ENCODE assay signal across 16 cellular contexts in the genomic region with DNA sequence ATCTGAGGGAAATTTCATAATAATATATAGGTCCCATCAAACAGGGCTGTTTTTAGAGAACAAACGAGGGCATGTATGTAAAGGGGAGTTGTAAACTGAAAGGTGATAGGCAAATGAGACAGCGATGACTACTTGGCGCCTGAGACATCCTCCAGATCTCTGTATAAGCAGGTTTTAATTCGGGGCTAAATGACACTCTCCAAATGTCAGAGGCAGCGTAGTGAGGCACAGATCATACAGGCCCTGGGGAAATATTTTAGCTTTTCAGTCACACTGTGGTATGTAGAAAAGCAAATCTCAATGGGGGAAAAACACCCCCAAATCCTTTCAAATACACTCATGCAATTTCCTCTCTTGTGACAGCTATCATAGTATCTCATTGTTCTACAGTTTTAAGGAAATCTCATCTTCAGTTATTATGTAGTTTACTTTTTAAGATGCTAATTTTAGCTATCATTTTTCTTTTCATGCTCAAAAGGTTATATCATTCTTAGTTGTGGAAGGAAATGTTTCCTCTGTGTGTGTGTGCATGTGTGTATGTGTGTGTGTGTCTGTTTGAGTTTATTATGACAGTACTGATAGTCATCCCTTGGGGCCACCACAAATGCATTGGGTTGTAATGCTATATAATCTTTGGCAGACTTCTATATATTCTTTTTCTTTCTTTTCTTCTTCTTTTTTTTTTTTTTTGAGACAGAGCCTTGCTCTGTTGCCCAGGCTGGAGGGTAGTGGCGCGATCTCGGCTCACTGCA. TPM values are rescaled to one million over a fixed set of nuclear protein-coding genes. Genes with fewer than 3 reads are reported as not detected.
"Had no signal": no experiment of that assay in that cellular context is flagged by ENCODE, and none has a peak within 500 bp of the region (broad histone marks: within the 10 kb centered on the region; RNA-seq: fewer than 3 reads in every experiment).

No MANE protein-coding gene starts in this region.

- H2AFZ ChIP-seq: parathyroid adenoma had no signal

- H3K9me3 Mint-ChIP-seq: endodermal cell; naive B cell; stimulated activated effector memory CD8-positive, alpha-beta T cell treated with anti-CD3 and anti-CD28 coated beads, Interleukin-12 subunit alpha, Interleukin-12 subunit beta, amount 100 ng/mL, for 72 hours; WTC11 had no signal

- H3K27me3 ChIP-seq: adrenal gland, left lung, neutrophil, tibial nerve had no signal

- H3K4me3 Mint-ChIP-seq: endodermal cell; naive B cell; stimulated activated effector memory CD8-positive, alpha-beta T cell treated with anti-CD3 and anti-CD28 coated beads, Interleukin-12 subunit alpha, Interleukin-12 subunit beta, amount 100 ng/mL, for 72 hours; WTC11 had no signal

- H3K9ac ChIP-seq: parathyroid adenoma had no signal

- H3K4me1 Mint-ChIP-seq: naive B cell; stimulated activated effector memory CD8-positive, alpha-beta T cell treated with anti-CD3 and anti-CD28 coated beads, Interleukin-12 subunit alpha, Interleukin-12 subunit beta, amount 100 ng/mL, for 72 hours; WTC11 had no signal

- H3K4me3 ChIP-seq: adrenal gland, left lung, tibial nerve had no signal

- H3K27ac ChIP-seq: adrenal gland, left lung, neutrophil, parathyroid adenoma, tibial nerve had no signal

- H3K9me3 ChIP-seq: adrenal gland, left lung, neutrophil, tibial nerve had no signal

- DNase-seq: activated CD4-positive, alpha-beta T cell treated with anti-CD3 and anti-CD28 coated beads, Interleukin-2, amount 50 U/mL, for 1 hour; activated gamma-delta T cell treated with Interleukin-2 at 50 U/mL for 16 hours; adrenal gland; endodermal cell; hippocampal formation; kidney; left lung; naive B cell; stimulated activated CD4-positive, alpha-beta T cell treated with anti-CD3 and anti-CD28 coated beads, Interleukin-12 subunit alpha, Interleukin-12 subunit beta, amount 100 ng/mL, for 4 hours; stimulated activated CD4-positive, alpha-beta T cell treated with anti-CD3 and anti-CD28 coated beads, Interleukin-2, amount 100 ng/mL, for 24 hours had no signal

- ATAC-seq: left lung; stimulated activated effector memory CD8-positive, alpha-beta T cell treated with anti-CD3 and anti-CD28 coated beads, Interleukin-12 subunit alpha, Interleukin-12 subunit beta, amount 100 ng/mL, for 72 hours; WTC11 had no signal

- H3K36me3 Mint-ChIP-seq: naive B cell; stimulated activated effector memory CD8-positive, alpha-beta T cell treated with anti-CD3 and anti-CD28 coated beads, Interleukin-12 subunit alpha, Interleukin-12 subunit beta, amount 100 ng/mL, for 72 hours; WTC11 had no signal

- H3K27ac Mint-ChIP-seq: endodermal cell; naive B cell; stimulated activated effector memory CD8-positive, alpha-beta T cell treated with anti-CD3 and anti-CD28 coated beads, Interleukin-12 subunit alpha, Interleukin-12 subunit beta, amount 100 ng/mL, for 72 hours; WTC11 had no signal

- H3K36me3 ChIP-seq: adrenal gland, left lung, neutrophil, tibial nerve had no signal

- H3K4me1 ChIP-seq: left lung, parathyroid adenoma, tibial nerve had no signal

- H3K79me2 ChIP-seq: parathyroid adenoma had no signal

RNA-seq across cellular contexts. Expression of gene TPRG1, which starts 1.1 kb away (rescaled TPM):
- total RNA-seq: epithelial cell of proximal tubule had no signal
